Comparison of ENCODE assay signal across 23 cellular contexts in the genomic region with DNA sequence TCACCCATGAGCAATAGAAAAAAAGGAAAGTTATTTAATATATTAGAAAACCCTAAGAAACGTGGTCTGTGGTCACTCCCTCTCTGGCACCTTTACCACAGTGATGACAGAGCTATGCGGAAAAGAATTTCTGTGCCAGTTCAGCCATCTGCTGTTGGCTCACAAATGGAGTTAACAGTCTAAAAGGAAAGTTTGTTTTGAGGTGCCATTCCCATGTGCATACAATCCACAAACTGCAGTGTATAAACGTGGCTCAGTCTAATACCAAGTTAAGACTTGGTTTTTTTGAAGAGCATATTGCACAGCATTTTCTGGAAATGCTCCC.
DNase-seq lines count a peak whose midpoint lies in the region; ATAC-seq and TF ChIP-seq lines count a peak whose summit lies in the region.
"Had no signal": no experiment of that assay in that cellular context is flagged by ENCODE, and none has a peak within 500 bp of the region (broad histone marks: within the 10 kb centered on the region; RNA-seq: fewer than 3 reads in every experiment).

No MANE protein-coding gene starts in this region.

- H3K9me3 Mint-ChIP-seq in activated T-cell treated with anti-CD3 and anti-CD28 coated beads, Interleukin-2, amount 50 U/mL, for 72 hours = peaks cover 0 to 5% of the 10 kb centered on the region in 2 donors
- H3K9me3 Mint-ChIP-seq: CD4-positive, alpha-beta T cell; stimulated activated memory B cell treated with anti-CD40 and anti-IgM and Interleukin-4, amounts not matched to agents 10 μg/mL and 1 μg/mL and 100 μg/mL, for 72 hours had no signal

- intact Hi-C loops in Right ventricle myocardium inferior (cut with DNase I) (no loop called here), left ventricle myocardium superior (cut with micrococcal nuclease) (no loop called here), esophagus squamous epithelium (cut with DNase I) (no loop called here)

- peaks cover 0 to 2% of the 10 kb centered on the region in 2 donors for H3K36me3 Mint-ChIP-seq in activated T-cell treated with anti-CD3 and anti-CD28 coated beads, Interleukin-2, amount 50 U/mL, for 72 hours (ENCODE audit: insufficient read depth in 2 of 2)
- H3K36me3 Mint-ChIP-seq: activated naive CD8-positive, alpha-beta T cell; stimulated activated memory B cell treated with anti-CD40 and anti-IgM and Interleukin-4, amounts not matched to agents 10 μg/mL and 1 μg/mL and 100 μg/mL, for 72 hours; T-cell had no signal

- no peak overlapping the region for H3K27ac Mint-ChIP-seq in activated T-cell treated with anti-CD3 and anti-CD28 coated beads, Interleukin-2, amount 50 U/mL, for 72 hours
- H3K27ac Mint-ChIP-seq: activated naive CD8-positive, alpha-beta T cell; activated T-cell treated with anti-CD3 and anti-CD28 coated beads, Interleukin-2, amount 50 U/mL, for 24 hours; CD4-positive, alpha-beta T cell; stimulated activated memory B cell treated with anti-CD40 and anti-IgM and Interleukin-4, amounts not matched to agents 10 μg/mL and 1 μg/mL and 100 μg/mL, for 72 hours; T-cell had no signal

- no peak overlapping the region for H3K27ac ChIP-seq in right atrium auricular region
- no peak overlapping the region for H3K27ac ChIP-seq in upper lobe of left lung
- no peak overlapping the region for H3K27ac ChIP-seq in esophagus squamous epithelium

- H3K27me3 ChIP-seq in right atrium auricular region = no peaks in the 10 kb centered on the region
- H3K27me3 ChIP-seq in upper lobe of left lung = no peaks in the 10 kb centered on the region
- no peaks in the 10 kb centered on the region for H3K27me3 ChIP-seq in esophagus squamous epithelium
- H3K27me3 ChIP-seq: cardiac muscle cell had no signal

- H3K36me3 ChIP-seq in right atrium auricular region (no peaks in the 10 kb centered on the region), upper lobe of left lung (no peaks in the 10 kb centered on the region), esophagus squamous epithelium (no peaks in the 10 kb centered on the region)
- H3K36me3 ChIP-seq: cardiac muscle cell had no signal

- TF ChIP-seq CTCF in right atrium auricular region (IDR thresholded peaks at IDR 0.05) (no peak), upper lobe of left lung (IDR thresholded peaks at IDR 0.05) (no peak), esophagus squamous epithelium (IDR thresholded peaks at IDR 0.05) (no peak)

- H3K9me3 ChIP-seq in right atrium auricular region = no peaks in the 10 kb centered on the region
- no peaks in the 10 kb centered on the region for H3K9me3 ChIP-seq in upper lobe of left lung
- H3K9me3 ChIP-seq in esophagus squamous epithelium = no peaks in the 10 kb centered on the region

- no peak overlapping the region for H3K4me3 Mint-ChIP-seq in activated T-cell treated with anti-CD3 and anti-CD28 coated beads, Interleukin-2, amount 50 U/mL, for 72 hours
- H3K4me3 Mint-ChIP-seq: activated naive CD8-positive, alpha-beta T cell; activated T-cell treated with anti-CD3 and anti-CD28 coated beads, Interleukin-2, amount 50 U/mL, for 24 hours; CD4-positive, alpha-beta T cell; stimulated activated memory B cell treated with anti-CD40 and anti-IgM and Interleukin-4, amounts not matched to agents 10 μg/mL and 1 μg/mL and 100 μg/mL, for 72 hours; T-cell had no signal

- TF ChIP-seq EP300 in upper lobe of left lung (IDR thresholded peaks at IDR 0.05) = no peak

- ATAC-seq in Right ventricle myocardium inferior (peak; percentile 46), left ventricle myocardium superior (peak; percentile 68), upper lobe of left lung (ENCODE audit: low FRiP score in 2 of 2) (peak; percentile 40 to 42)
- ATAC-seq in activated T-cell treated with anti-CD3 and anti-CD28 coated beads, Interleukin-2, amount 50 U/mL, for 72 hours (replicated peaks in 1 of 2) = no peak
- ATAC-seq: stimulated activated memory B cell treated with anti-CD40 and anti-IgM and Interleukin-4, amounts not matched to agents 10 μg/mL and 1 μg/mL and 100 μg/mL, for 72 hours; T-cell had no signal

- no peak overlapping the region for H3K4me3 ChIP-seq in right atrium auricular region
- H3K4me3 ChIP-seq in upper lobe of left lung = no peak overlapping the region
- no peak overlapping the region for H3K4me3 ChIP-seq in esophagus squamous epithelium
- H3K4me3 ChIP-seq: cardiac muscle cell had no signal

- TF ChIP-seq POLR2A in upper lobe of left lung (IDR thresholded peaks at IDR 0.05) = no peak
- TF ChIP-seq POLR2A in esophagus squamous epithelium (IDR thresholded peaks at IDR 0.05) = no peak

- peaks cover 0 to 13% of the 10 kb centered on the region in 2 donors for H3K4me1 ChIP-seq in right atrium auricular region
- no peaks in the 10 kb centered on the region for H3K4me1 ChIP-seq in upper lobe of left lung
- peaks cover 0 to 12% (median 0%) of the 10 kb centered on the region in 3 donors for H3K4me1 ChIP-seq in esophagus squamous epithelium

- no peaks in the 10 kb centered on the region for H3K27me3 Mint-ChIP-seq in activated T-cell treated with anti-CD3 and anti-CD28 coated beads, Interleukin-2, amount 50 U/mL, for 72 hours (ENCODE audit: low read depth)
- H3K27me3 Mint-ChIP-seq: activated naive CD8-positive, alpha-beta T cell; activated T-cell treated with anti-CD3 and anti-CD28 coated beads, Interleukin-2, amount 50 U/mL, for 24 hours; CD4-positive, alpha-beta T cell; stimulated activated memory B cell treated with anti-CD40 and anti-IgM and Interleukin-4, amounts not matched to agents 10 μg/mL and 1 μg/mL and 100 μg/mL, for 72 hours; T-cell had no signal

- DNase-seq in Right ventricle myocardium inferior (ENCODE audit: missing footprints) (no peak), right atrium auricular region (ENCODE audit: low spot score) (no peak), astrocyte of the hippocampus (ENCODE audit: low read depth, low spot score) (peak; percentile 62), left ventricle myocardium superior (no peak), upper lobe of left lung (no peak), NCI-H1417 treated with DMSO at 0.1 percent for 48 hours (lab: John Stamatoyannopoulos, UW) (no peak), esophagus squamous epithelium (lab: John Stamatoyannopoulos, UW) (no peak)
- no peak for DNase-seq in activated T-cell treated with anti-CD3 and anti-CD28 coated beads, Interleukin-2, amount 50 U/mL, for 72 hours
- DNase-seq: activated CD4-positive, alpha-beta T cell treated with anti-CD3 and anti-CD28 coated beads, Interleukin-2, amount 50 U/mL, for 4 hours; activated T-cell treated with anti-CD3 and anti-CD28 coated beads, Interleukin-2, amount 50 U/mL, for 24 hours; CD4-positive, alpha-beta T cell; DND-41; HCEC 1CT; hypothalamus; KG1; NCI-H1092; posterior cingulate gyrus; RPMI8226; stimulated activated CD4-positive, alpha-beta T cell treated with anti-CD3 and anti-CD28 coated beads, Interleukin-12 subunit alpha, Interleukin-12 subunit beta, amount 100 ng/mL, for 4 hours; T-cell had no signal

- WGBS in upper lobe of left lung, 2 donors = 57 to 58% methylated on average over 3 of the region's 3 CpGs
- 23 to 26% methylated on average over 3 of the region's 3 CpGs for WGBS in esophagus squamous epithelium, 2 donors

- H3K4me1 Mint-ChIP-seq in activated T-cell treated with anti-CD3 and anti-CD28 coated beads, Interleukin-2, amount 50 U/mL, for 72 hours (ENCODE audit: low read depth) = no peaks in the 10 kb centered on the region
- H3K4me1 Mint-ChIP-seq: stimulated activated memory B cell treated with anti-CD40 and anti-IgM and Interleukin-4, amounts not matched to agents 10 μg/mL and 1 μg/mL and 100 μg/mL, for 72 hours; T-cell had no signal

Comparison
In these comparisons a context has a peak if more than half of its experiments do, and no peak if none do; other contexts are left out.
1. ATAC-seq: peak in Right ventricle myocardium inferior (single experiment), left ventricle myocardium superior (single experiment) and upper lobe of left lung (2 of 2); none in activated T-cell treated with anti-CD3 and anti-CD28 coated beads, Interleukin-2, amount 50 U/mL, for 72 hours (0 of 2).